Comparison of ENCODE assay signal across 29 cellular contexts in the genomic region with DNA sequence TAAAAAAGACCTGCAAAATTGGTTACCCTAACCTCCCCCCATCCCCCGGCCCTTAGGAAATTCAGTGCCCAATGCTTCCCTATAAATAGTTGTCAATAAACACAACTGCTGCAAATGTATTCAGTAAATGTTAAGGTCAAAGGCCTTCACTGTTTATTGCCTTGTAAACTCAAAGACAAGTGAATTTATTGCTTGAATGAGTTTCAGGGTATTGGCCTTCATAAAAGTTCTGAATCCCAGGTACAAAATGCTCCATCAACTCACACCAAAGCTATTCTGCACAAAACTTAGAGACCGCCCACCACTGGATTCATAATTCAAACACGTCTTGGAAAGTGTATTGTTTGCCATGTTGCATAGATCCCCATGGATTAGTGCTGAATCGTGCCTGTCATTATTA.
A peak's percentile ranks its signal among the peaks of the same experiment; 100 is the strongest.
DNase-seq lines count a peak whose midpoint lies in the region; ATAC-seq and TF ChIP-seq lines count a peak whose summit lies in the region.
"Had no signal": no experiment of that assay in that cellular context is flagged by ENCODE, and none has a peak within 500 bp of the region (broad histone marks: within the 10 kb centered on the region; RNA-seq: fewer than 3 reads in every experiment).

No MANE protein-coding gene starts in this region.

- no peaks in the 10 kb centered on the region for H3K36me3 ChIP-seq in HAP-1 (replicated peaks)
- H3K36me3 ChIP-seq in esophagus muscularis mucosa = no peaks in the 10 kb centered on the region
- H3K36me3 ChIP-seq: BLaER1 treated with 17β-estradiol and CSF1 and Interleukin-3, amounts not matched to agents 10 nM and 100 nM had no signal

- H3K4me3 Mint-ChIP-seq in nephron progenitor cell = peak overlapping the region; percentile 12
- H3K4me3 Mint-ChIP-seq: CD4-positive, alpha-beta T cell; T-cell had no signal

- TF ChIP-seq CTCF in LNCaP clone FGC (IDR thresholded peaks at IDR 0.05; ENCODE audit: control insufficient read depth, extremely low read depth, insufficient read depth) (no peak), esophagus muscularis mucosa (IDR thresholded peaks at IDR 0.05) (no peak), nephron progenitor cell (IDR thresholded peaks at IDR 0.05) (no peak)

- no peak overlapping the region for H3K27ac Mint-ChIP-seq in nephron progenitor cell
- H3K27ac Mint-ChIP-seq: CD4-positive, alpha-beta T cell; T-cell had no signal

- no peak for TF ChIP-seq EP300 in esophagus muscularis mucosa (IDR thresholded peaks at IDR 0.05)

- no peak for TF ChIP-seq POLR2A in esophagus muscularis mucosa (IDR thresholded peaks at IDR 0.05; ENCODE audit: low read depth)

- DNase-seq in HAP-1 (ENCODE audit: low spot score in 2 of 2) (peak; percentile 33 to 44), LNCaP clone FGC (ENCODE audit: low read depth) (peak; percentile 83), esophagus muscularis mucosa (ENCODE audit: extremely low spot score) (peak; percentile 68), nephron progenitor cell (no peak), AG08396 (ENCODE audit: low spot score) (no peak)
- no peak for DNase-seq in activated CD4-positive, alpha-beta T cell treated with anti-CD3 and anti-CD28 coated beads, Interleukin-2, amount 50 U/mL, for 4 hours
- DNase-seq: AML-193; CD4-positive, alpha-beta T cell; COR-L47; DMS53; GDM1; H7; Karpas-422; NCI-H1105 treated with DMSO at 0.1 percent for 48 hours; NCI-H146; NCI-H2029; NCI-H446; NCI-H524 treated with DMSO at 0.1 percent for 48 hours; NCI-H82; NK-92 treated with Interleukin-12 subunit alpha and Interleukin-12 subunit beta, amount 100 ng/mL, for 24 hours; SHP77; T-cell had no signal

- H3K27ac ChIP-seq in esophagus muscularis mucosa (replicated peaks in 1 of 4) = no peak overlapping the region
- H3K27ac ChIP-seq: BLaER1 treated with 17β-estradiol and CSF1 and Interleukin-3, amounts not matched to agents 10 nM and 100 nM; HL-60; RWPE1 had no signal

- H3K4me3 ChIP-seq in HAP-1 = no peak overlapping the region
- H3K4me3 ChIP-seq in LNCaP clone FGC (ENCODE audit: low read depth, low read length) = no peak overlapping the region
- no peak overlapping the region for H3K4me3 ChIP-seq in esophagus muscularis mucosa
- H3K4me3 ChIP-seq: BLaER1 treated with 17β-estradiol and CSF1 and Interleukin-3, amounts not matched to agents 10 nM and 100 nM; GM12878 had no signal

- ATAC-seq in GM18520 (IDR thresholded peaks at IDR 0.05; ENCODE audit: unreplicated experiment) = no peak
- ATAC-seq in GM19328 (IDR thresholded peaks at IDR 0.05; ENCODE audit: unreplicated experiment) = no peak
- ATAC-seq: GM12878, HepG2, T-cell had no signal

- H3K4me1 ChIP-seq in HAP-1 = peaks cover 15% of the 10 kb centered on the region
- peaks cover 0 to 5% (median 2%) of the 10 kb centered on the region in 4 donors for H3K4me1 ChIP-seq in esophagus muscularis mucosa

- in situ Hi-C loops in HAP-1 (cut with MboI; ENCODE audit: low sequenced_read_pairs) = loop anchor here (25.0 kb wide), 2 partner anchors 796 to 896 kb away; no protein-coding TSS in a partner anchor

- H3K27me3 ChIP-seq in HAP-1 (ENCODE audit: low read depth) = peaks cover 2% of the 10 kb centered on the region; the same call in 1 of the 2 replicates
- H3K27me3 ChIP-seq in esophagus muscularis mucosa = no peaks in the 10 kb centered on the region
- H3K27me3 ChIP-seq: BLaER1 treated with 17β-estradiol and CSF1 and Interleukin-3, amounts not matched to agents 10 nM and 100 nM had no signal

- peaks cover 78% of the 10 kb centered on the region for H3K4me1 Mint-ChIP-seq in nephron progenitor cell
- H3K4me1 Mint-ChIP-seq: T-cell had no signal

- H3K27me3 Mint-ChIP-seq in nephron progenitor cell (ENCODE audit: low read depth, poor library complexity) = no peaks in the 10 kb centered on the region

- intact Hi-C loops in esophagus muscularis mucosa (cut with DNase I) = no loop called here

- peaks cover 4% of the 10 kb centered on the region for H3K9me3 Mint-ChIP-seq in nephron progenitor cell
- H3K9me3 Mint-ChIP-seq: CD4-positive, alpha-beta T cell; T-cell had no signal

- peaks cover 9% of the 10 kb centered on the region for H3K36me3 Mint-ChIP-seq in nephron progenitor cell (ENCODE audit: low read depth)
- H3K36me3 Mint-ChIP-seq: T-cell had no signal

- H3K9me3 ChIP-seq in HAP-1 (no peaks in the 10 kb centered on the region), esophagus muscularis mucosa (no peaks in the 10 kb centered on the region)
- H3K9me3 ChIP-seq: BLaER1 treated with 17β-estradiol and CSF1 and Interleukin-3, amounts not matched to agents 10 nM and 100 nM had no signal

- WGBS in esophagus muscularis mucosa = 93% methylated on average over 4 of the region's 4 CpGs

Comparison
In these comparisons a context has a peak if more than half of its experiments do, and no peak if none do; other contexts are left out.
1. DNase-seq: peak in HAP-1 (2 of 2), LNCaP clone FGC (single experiment) and esophagus muscularis mucosa (single experiment); none in nephron progenitor cell (single experiment), activated CD4-positive, alpha-beta T cell treated with anti-CD3 and anti-CD28 coated beads, Interleukin-2, amount 50 U/mL, for 4 hours (0 of 2) and AG08396 (single experiment).